ENCODE assay signal across 8 cellular contexts in genomic region chr7:2037805-2038635, GRCh38.
DNase-seq lines count a peak whose midpoint lies in the region; ATAC-seq lines count a peak whose summit lies in the region.

No MANE protein-coding gene starts in this region.

- peak overlapping the region; percentile 53 for H3K27ac ChIP-seq in thymus (ENCODE audit: low read depth)

- H3K4me3 Mint-ChIP-seq in activated CD4-positive, alpha-beta T cell treated with anti-CD3 and anti-CD28 coated beads for 36 hours, result peak overlapping the region; percentile 69

- peaks cover 55% of the 10 kb centered on the region for H3K4me1 Mint-ChIP-seq in activated CD4-positive, alpha-beta T cell treated with anti-CD3 and anti-CD28 coated beads for 36 hours

- peaks cover 3% of the 10 kb centered on the region for H3K9me3 ChIP-seq in thymus (ENCODE audit: control insufficient read depth)

- no peaks in the 10 kb centered on the region for H3K27me3 ChIP-seq in thymus (ENCODE audit: control insufficient read depth, insufficient read depth)

- intact Hi-C loops in activated CD4-positive, alpha-beta T cell treated with anti-CD3 and anti-CD28 coated beads for 36 hours (cut with DNase I, micrococcal nuclease), result loop anchor here in 1 of 2 experiments (1.0 to 2.0 kb wide), 2 partner anchors 19 to 111 kb away; no protein-coding TSS in a partner anchor

- peaks cover 5% of the 10 kb centered on the region for H3K36me3 Mint-ChIP-seq in activated CD4-positive, alpha-beta T cell treated with anti-CD3 and anti-CD28 coated beads for 36 hours (ENCODE audit: low read depth)

- peak overlapping the region; percentile 89 for H3K27ac Mint-ChIP-seq in activated CD4-positive, alpha-beta T cell treated with anti-CD3 and anti-CD28 coated beads for 36 hours

- no peaks in the 10 kb centered on the region for H3K27me3 Mint-ChIP-seq in activated CD4-positive, alpha-beta T cell treated with anti-CD3 and anti-CD28 coated beads for 36 hours

- peak; percentile 65 for ATAC-seq in activated CD4-positive, alpha-beta T cell treated with anti-CD3 and anti-CD28 coated beads for 36 hours
- no peak for ATAC-seq in HG03039 (IDR thresholded peaks at IDR 0.05; ENCODE audit: unreplicated experiment)
- ATAC-seq in HG02759 (IDR thresholded peaks at IDR 0.05; ENCODE audit: unreplicated experiment), result no peak

- peaks cover 5% of the 10 kb centered on the region for H3K36me3 ChIP-seq in thymus (ENCODE audit: control insufficient read depth, insufficient read depth)

- peak overlapping the region; percentile 6 for H3K4me3 ChIP-seq in thymus (ENCODE audit: low read length)

- CTCF ChIA-PET in activated CD4-positive, alpha-beta T cell treated with anti-CD3 and anti-CD28 coated beads for 36 hours (lab: Charles Lee), result interaction anchor here (0.6 to 1.3 kb wide), 2 partner anchors 10 to 98 kb away, joined by 3 read pairs; no protein-coding TSS in a partner anchor

- peaks cover 42% of the 10 kb centered on the region for H3K4me1 ChIP-seq in thymus (ENCODE audit: control insufficient read depth, insufficient read depth, low read length)

- POLR2A ChIA-PET in activated CD4-positive, alpha-beta T cell treated with anti-CD3 and anti-CD28 coated beads for 36 hours (lab: Charles Lee), result interaction anchor here (0.6 kb wide), 1 partner anchor 35 kb away, joined by 5 read pairs; no protein-coding TSS in a partner anchor

- WGBS in thymus, result 36% methylated on average over 15 of the region's 15 CpGs

- peak; percentile 30 for DNase-seq in activated CD4-positive, alpha-beta T cell treated with anti-CD3 and anti-CD28 coated beads for 36 hours
- no peak for DNase-seq in activated CD4-positive, alpha-beta T cell treated with anti-CD3 and anti-CD28 coated beads for 4 hours
- DNase-seq in activated T-cell treated with anti-CD3 and anti-CD28 coated beads, Interleukin-2, amount 50 U/mL, for 48 hours, result peak; percentile 36 to 52
- DNase-seq in iris pigment epithelial cell (ENCODE audit: low read depth) (peak; percentile 65), NCI-H1105 treated with DMSO at 0.1 percent for 48 hours (lab: John Stamatoyannopoulos, UW) (no peak)

- H3K9me3 Mint-ChIP-seq in activated CD4-positive, alpha-beta T cell treated with anti-CD3 and anti-CD28 coated beads for 36 hours (ENCODE audit: low read depth), result no peaks in the 10 kb centered on the region

Comparison
In these comparisons a context has a peak if more than half of its experiments do, and no peak if none do; other contexts are left out.
1. DNase-seq: peak in activated CD4-positive, alpha-beta T cell treated with anti-CD3 and anti-CD28 coated beads for 36 hours (single experiment), activated T-cell treated with anti-CD3 and anti-CD28 coated beads, Interleukin-2, amount 50 U/mL, for 48 hours (2 of 2) and iris pigment epithelial cell (single experiment); none in activated CD4-positive, alpha-beta T cell treated with anti-CD3 and anti-CD28 coated beads for 4 hours (0 of 2) and NCI-H1105 treated with DMSO at 0.1 percent for 48 hours (single experiment).